In the genomic region with DNA sequence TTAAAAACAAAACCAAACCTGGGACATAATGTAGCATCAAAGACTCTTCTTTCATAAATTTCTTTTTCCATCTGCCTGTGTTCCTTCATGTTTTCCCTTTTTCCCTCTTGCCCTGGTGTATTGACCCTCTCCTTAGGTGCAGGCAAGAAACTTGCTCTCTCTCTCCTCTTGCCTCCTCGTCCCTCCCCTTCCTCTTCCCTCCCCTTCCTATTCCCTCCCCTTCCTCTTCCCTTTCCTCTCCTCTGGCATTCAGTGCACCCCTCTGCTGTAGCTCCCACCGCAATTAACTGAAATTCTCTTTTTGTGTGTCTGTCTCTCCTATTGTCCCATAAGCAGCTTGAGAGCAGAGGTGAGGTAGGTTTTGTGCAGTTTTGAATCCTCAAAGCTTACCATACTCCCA, we compare ENCODE assay signal across 25 cellular contexts. TPM values are rescaled to one million over a fixed set of nuclear protein-coding genes. Genes with fewer than 3 reads are reported as not detected.
DNase-seq lines count a peak whose midpoint lies in the region; ATAC-seq and TF ChIP-seq lines count a peak whose summit lies in the region.
"Had no signal": no experiment of that assay in that cellular context is flagged by ENCODE, and none has a peak within 500 bp of the region (broad histone marks: within the 10 kb centered on the region; RNA-seq: fewer than 3 reads in every experiment).

No MANE protein-coding gene starts in this region.

- no CpG with 5 or more reads among the region's 2 CpGs for WGBS in neuronal stem cell (ENCODE audit: extremely low coverage in 2 of 2, insufficient read length in 2 of 2, insufficient replicate concordance in 1 of 2), 2 donors

- peak; percentile 43; the same call in 1 of the 2 replicates for ATAC-seq in WTC11

- peaks cover 30% of the 10 kb centered on the region for H3K4me1 Mint-ChIP-seq in WTC11
- H3K4me1 Mint-ChIP-seq: CD4-positive, alpha-beta memory T cell had no signal

- DNase-seq in CMK (ENCODE audit: low read depth) (peak; percentile 85), WTC11 (ENCODE audit: low spot score) (no peak), neuronal stem cell (ENCODE audit: low spot score) (no peak), EL (no peak), GDM1 (lab: John Stamatoyannopoulos, UW) (no peak), NCI-H510A treated with DMSO at 0.1 percent for 48 hours (lab: John Stamatoyannopoulos, UW) (no peak)
- DNase-seq: Caco-2; CD4-positive, alpha-beta memory T cell; H7; HFFc6; IMR-90; KG1; MM.1S; NCI-H1048; NCI-H1417; NCI-H1694; NCI-H2029 treated with DMSO at 0.1 percent for 48 hours; NCI-H2227 treated with DMSO at 0.1 percent for 48 hours; NCI-H69; SIG-M5 had no signal

- H3K27ac ChIP-seq in HEK293 (ENCODE audit: extremely low read depth, low read depth, low read length) = no peak overlapping the region
- no peak overlapping the region for H3K27ac ChIP-seq in neuronal stem cell (replicated peaks; ENCODE audit: low read length)
- H3K27ac ChIP-seq: BLaER1 treated with 17β-estradiol and CSF1 and Interleukin-3, amounts not matched to agents 10 nM and 100 nM; SK-N-MC had no signal

- no peak overlapping the region for H2BK15ac ChIP-seq in neuronal stem cell (ENCODE audit: low read length)

- H3K14ac ChIP-seq in neuronal stem cell (ENCODE audit: low read length) = no peak overlapping the region

- H4K8ac ChIP-seq in neuronal stem cell (ENCODE audit: low read depth, low read length) = no peak overlapping the region

- H2BK5ac ChIP-seq in neuronal stem cell (ENCODE audit: low read length) = no peak overlapping the region

- no peak overlapping the region for H3K4me2 ChIP-seq in neuronal stem cell (ENCODE audit: insufficient read depth, low read length, poor library complexity, severe bottlenecking)

- no peak overlapping the region for H3K27ac Mint-ChIP-seq in WTC11
- H3K27ac Mint-ChIP-seq: CD4-positive, alpha-beta memory T cell; HFFc6 had no signal

- TF ChIP-seq CTCF in HEK293 (tag by site-specific recombination; IDR thresholded peaks at IDR 0.05) = no peak
- no peak for TF ChIP-seq CTCF in WTC11 (IDR thresholded peaks at IDR 0.05)

- peak overlapping the region; percentile 76 for H2AFZ ChIP-seq in neuronal stem cell (ENCODE audit: low read length)

- H2BK12ac ChIP-seq in neuronal stem cell (ENCODE audit: low read length) = no peak overlapping the region

- H3K4ac ChIP-seq in neuronal stem cell (ENCODE audit: low read length) = no peak overlapping the region

- H3K27me3 Mint-ChIP-seq in WTC11 (ENCODE audit: low read depth) = peaks cover 25% of the 10 kb centered on the region

- H3K79me1 ChIP-seq in neuronal stem cell (ENCODE audit: low read depth, low read length) = no peaks in the 10 kb centered on the region

- no peaks in the 10 kb centered on the region for H3K4me1 ChIP-seq in HEK293 (ENCODE audit: control insufficient read depth, insufficient read depth, low read length)
- H3K4me1 ChIP-seq in neuronal stem cell (ENCODE audit: control insufficient read depth in 2 of 2, insufficient read depth in 1 of 2, low read depth in 1 of 2, low read length in 2 of 2) = no peaks in the 10 kb centered on the region
- H3K4me1 ChIP-seq: Caco-2 had no signal

- H3K36me3 Mint-ChIP-seq in WTC11 = 0 out of 2 replicates have a peak, but pooled peaks cover 5% of the 10 kb centered on the region
- H3K36me3 Mint-ChIP-seq: CD4-positive, alpha-beta memory T cell had no signal

- CTCF ChIA-PET in HEK293 (lab: Yijun Ruan, JAX) (interaction anchor here (0.6 to 5.0 kb wide), 2 partner anchors 15 to 493 kb away, joined by 4 to 45 read pairs; no protein-coding TSS in a partner anchor), WTC11 (lab: Charles Lee) (interaction anchor here (1.4 to 3.6 kb wide), 3 partner anchors 14 to 296 kb away, joined by 3 to 41 read pairs (median 4); no protein-coding TSS in a partner anchor)

- H3K36me3 ChIP-seq in HEK293 (ENCODE audit: control insufficient read depth in 2 of 2, insufficient read depth in 1 of 2, low read length in 2 of 2) (no peaks in the 10 kb centered on the region), neuronal stem cell (replicated peaks in 1 of 2; ENCODE audit: control insufficient read depth in 2 of 2, insufficient read depth in 2 of 2, low read length in 2 of 2) (no peaks in the 10 kb centered on the region)
- H3K36me3 ChIP-seq: BLaER1 treated with 17β-estradiol and CSF1 and Interleukin-3, amounts not matched to agents 10 nM and 100 nM had no signal

- no peak overlapping the region for H3K4me3 Mint-ChIP-seq in WTC11
- H3K4me3 Mint-ChIP-seq: CD4-positive, alpha-beta memory T cell; HFFc6 had no signal

- H3K18ac ChIP-seq in neuronal stem cell (ENCODE audit: low read length) = no peak overlapping the region

- H3K23ac ChIP-seq in neuronal stem cell (ENCODE audit: low read depth, low read length, poor library complexity) = no peak overlapping the region

- H2AK5ac ChIP-seq in neuronal stem cell (ENCODE audit: low read depth, low read length) = no peak overlapping the region

- no peak overlapping the region for H2BK120ac ChIP-seq in neuronal stem cell (ENCODE audit: low read depth, low read length)

- POLR2A ChIA-PET in HEK293 (lab: Yijun Ruan, JAX) (interaction anchor here (0.5 kb wide), 1 partner anchor 13 kb away, joined by 10 read pairs; no protein-coding TSS in a partner anchor), WTC11 (lab: Charles Lee) (no interaction called here)

- H3K27me3 ChIP-seq in neuronal stem cell (ENCODE audit: control insufficient read depth in 3 of 3, insufficient read depth in 3 of 3, low read depth in 1 of 3, low read length in 3 of 3) = peaks cover 0 to 14% (median 2%) of the 10 kb centered on the region in 3 experiments
- H3K27me3 ChIP-seq: BLaER1 treated with 17β-estradiol and CSF1 and Interleukin-3, amounts not matched to agents 10 nM and 100 nM had no signal

- H3K9me3 ChIP-seq in HEK293 (ENCODE audit: control insufficient read depth, insufficient read depth, low read depth, low read length) = no peaks in the 10 kb centered on the region
- H3K9me3 ChIP-seq in neuronal stem cell (replicated peaks in 1 of 2; ENCODE audit: control insufficient read depth in 2 of 2, insufficient read depth in 1 of 2, low read depth in 1 of 2, low read length in 2 of 2) = peaks cover 0 to 3% of the 10 kb centered on the region in 2 donors
- H3K9me3 ChIP-seq: Caco-2 had no signal

- peaks cover 20% of the 10 kb centered on the region for H3K9me3 Mint-ChIP-seq in WTC11
- H3K9me3 Mint-ChIP-seq: CD4-positive, alpha-beta memory T cell; HFFc6 had no signal

- H3K4me3 ChIP-seq in HEK293 (ENCODE audit: low read depth, low read length) = no peak overlapping the region
- H3K4me3 ChIP-seq in neuronal stem cell (ENCODE audit: low read length in 2 of 2) = no peak overlapping the region
- H3K4me3 ChIP-seq: BLaER1 treated with 17β-estradiol and CSF1 and Interleukin-3, amounts not matched to agents 10 nM and 100 nM; SK-N-MC had no signal

- no peak overlapping the region for H3K9ac ChIP-seq in neuronal stem cell (ENCODE audit: low read depth, low read length, poor library complexity)
- H3K9ac ChIP-seq: BLaER1 treated with 17β-estradiol and CSF1 and Interleukin-3, amounts not matched to agents 10 nM and 100 nM had no signal

- no peak overlapping the region for H4K91ac ChIP-seq in neuronal stem cell (ENCODE audit: low read depth, low read length, poor library complexity)

TF ChIP-seq in HEK293, 187 proteins besides CTCF, POLR2A, EP300 and RAD21 (continues in another document):
- TF ChIP-seq GLI2 (tag by site-specific recombination; IDR thresholded peaks at IDR 0.05; ENCODE audit: borderline replicate concordance, low read depth) = no peak
- peak; percentile 58 for TF ChIP-seq SP3 (tag by site-specific recombination; IDR thresholded peaks at IDR 0.05)
- TF ChIP-seq, protein P1, sequence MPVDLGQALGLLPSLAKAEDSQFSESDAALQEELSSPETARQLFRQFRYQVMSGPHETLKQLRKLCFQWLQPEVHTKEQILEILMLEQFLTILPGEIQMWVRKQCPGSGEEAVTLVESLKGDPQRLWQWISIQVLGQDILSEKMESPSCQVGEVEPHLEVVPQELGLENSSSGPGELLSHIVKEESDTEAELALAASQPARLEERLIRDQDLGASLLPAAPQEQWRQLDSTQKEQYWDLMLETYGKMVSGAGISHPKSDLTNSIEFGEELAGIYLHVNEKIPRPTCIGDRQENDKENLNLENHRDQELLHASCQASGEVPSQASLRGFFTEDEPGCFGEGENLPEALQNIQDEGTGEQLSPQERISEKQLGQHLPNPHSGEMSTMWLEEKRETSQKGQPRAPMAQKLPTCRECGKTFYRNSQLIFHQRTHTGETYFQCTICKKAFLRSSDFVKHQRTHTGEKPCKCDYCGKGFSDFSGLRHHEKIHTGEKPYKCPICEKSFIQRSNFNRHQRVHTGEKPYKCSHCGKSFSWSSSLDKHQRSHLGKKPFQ (tag by site-specific recombination; IDR thresholded peaks at IDR 0.05) = no peak
- TF ChIP-seq SP2 (tag by site-specific recombination; IDR thresholded peaks at IDR 0.05) = peak; percentile 57
- TF ChIP-seq ZNF701 (tag by site-specific recombination; IDR thresholded peaks at IDR 0.05) = no peak

RNA-seq across cellular contexts. Expression of a gene that starts 49.9 kb away (rescaled TPM):
- total RNA-seq in WTC11 (2021) = 0.05 to 0.07 TPM (median 0.07 TPM) in 3 replicates
- 0.01 TPM for polyA plus RNA-seq in neuronal stem cell (2013, experiment 1 of 2)
- 0.01 TPM for polyA plus RNA-seq in neuronal stem cell (2013, experiment 2 of 2)
- total RNA-seq: Caco-2, H7, IMR-90, NCI-H460 had no signal
- polyA plus RNA-seq: AG04450, IMR-90 had no signal

RNA-seq across cellular contexts. Expression of a gene that starts 55.9 kb away (rescaled TPM):
- 24.4 to 33.3 TPM (median 32.8 TPM) in 3 replicates for total RNA-seq in WTC11 (2021)
- 29.6 TPM for polyA plus RNA-seq in neuronal stem cell (2013, experiment 1 of 2)
- polyA plus RNA-seq in neuronal stem cell (2013, experiment 2 of 2) = 29.3 TPM

RNA-seq across cellular contexts. Expression of a gene that starts 56.2 kb away (rescaled TPM):
- 86.6 to 101 TPM (median 98.7 TPM) in 3 replicates for total RNA-seq in WTC11 (2021)
- polyA plus RNA-seq in neuronal stem cell (2013, experiment 1 of 2) = 164 TPM
- 164 TPM for polyA plus RNA-seq in neuronal stem cell (2013, experiment 2 of 2)
